Comparison of ENCODE assay signal across 1 cellular context in genomic region chr19:12581100-12581499, GRCh38.
TF ChIP-seq lines count a peak whose summit lies in the region.

No MANE protein-coding gene starts in this region.

TF ChIP-seq in K562, 482 proteins besides CTCF, POLR2A, EP300 and RAD21 (continued from another document):
- TF ChIP-seq MGA (IDR thresholded peaks at IDR 0.05), result no peak
- TF ChIP-seq ZNF75A (CRISPR knock-in tag; IDR thresholded peaks at IDR 0.05), result peak; percentile 97
- TF ChIP-seq SRSF3 (IDR thresholded peaks at IDR 0.05; ENCODE audit: insufficient read depth, low read length), result no peak
- TF ChIP-seq XRCC3 (IDR thresholded peaks at IDR 0.05), result peak; percentile 45; the same call in 1 of the 2 replicates
